In the genomic region with DNA sequence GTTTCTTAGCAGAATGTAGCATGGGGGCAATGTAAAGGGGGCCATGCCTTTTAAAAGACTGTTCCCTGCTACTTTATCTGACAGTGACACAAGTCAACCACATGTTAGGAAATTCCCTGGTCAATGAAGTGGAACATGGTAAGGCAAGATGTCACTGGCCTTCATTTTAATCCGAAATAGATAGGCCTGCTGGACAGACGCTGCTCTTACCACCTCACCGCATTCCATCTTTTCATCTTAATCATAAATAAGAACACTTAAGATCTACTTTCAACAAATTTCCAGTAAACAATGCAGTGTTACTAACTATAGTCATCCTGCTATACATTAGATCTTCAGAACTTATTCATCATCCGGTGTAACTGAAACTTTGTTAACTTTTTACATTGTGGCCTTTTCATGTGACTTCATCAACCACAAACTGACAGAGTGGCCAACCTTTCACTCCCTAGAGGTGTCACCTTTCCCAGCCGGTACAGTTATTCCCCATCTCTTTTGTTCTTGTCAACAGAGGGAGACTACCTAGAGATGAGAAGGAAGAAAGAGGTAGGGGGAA, we compare ENCODE assay signal across 1 cellular context.
TF ChIP-seq lines count a peak whose summit lies in the region.

No MANE protein-coding gene starts in this region.

TF ChIP-seq in HepG2, 621 proteins besides CTCF, POLR2A, EP300 and RAD21 (continued from another document):
- TF ChIP-seq, protein P1, sequence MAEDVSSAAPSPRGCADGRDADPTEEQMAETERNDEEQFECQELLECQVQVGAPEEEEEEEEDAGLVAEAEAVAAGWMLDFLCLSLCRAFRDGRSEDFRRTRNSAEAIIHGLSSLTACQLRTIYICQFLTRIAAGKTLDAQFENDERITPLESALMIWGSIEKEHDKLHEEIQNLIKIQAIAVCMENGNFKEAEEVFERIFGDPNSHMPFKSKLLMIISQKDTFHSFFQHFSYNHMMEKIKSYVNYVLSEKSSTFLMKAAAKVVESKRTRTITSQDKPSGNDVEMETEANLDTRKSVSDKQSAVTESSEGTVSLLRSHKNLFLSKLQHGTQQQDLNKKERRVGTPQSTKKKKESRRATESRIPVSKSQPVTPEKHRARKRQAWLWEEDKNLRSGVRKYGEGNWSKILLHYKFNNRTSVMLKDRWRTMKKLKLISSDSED (CRISPR knock-in tag; IDR thresholded peaks at IDR 0.05): no peak
- no peak for TF ChIP-seq ZNF589 (CRISPR knock-in tag; conservative IDR thresholded peaks at IDR 0.05)
- TF ChIP-seq, protein P2, sequence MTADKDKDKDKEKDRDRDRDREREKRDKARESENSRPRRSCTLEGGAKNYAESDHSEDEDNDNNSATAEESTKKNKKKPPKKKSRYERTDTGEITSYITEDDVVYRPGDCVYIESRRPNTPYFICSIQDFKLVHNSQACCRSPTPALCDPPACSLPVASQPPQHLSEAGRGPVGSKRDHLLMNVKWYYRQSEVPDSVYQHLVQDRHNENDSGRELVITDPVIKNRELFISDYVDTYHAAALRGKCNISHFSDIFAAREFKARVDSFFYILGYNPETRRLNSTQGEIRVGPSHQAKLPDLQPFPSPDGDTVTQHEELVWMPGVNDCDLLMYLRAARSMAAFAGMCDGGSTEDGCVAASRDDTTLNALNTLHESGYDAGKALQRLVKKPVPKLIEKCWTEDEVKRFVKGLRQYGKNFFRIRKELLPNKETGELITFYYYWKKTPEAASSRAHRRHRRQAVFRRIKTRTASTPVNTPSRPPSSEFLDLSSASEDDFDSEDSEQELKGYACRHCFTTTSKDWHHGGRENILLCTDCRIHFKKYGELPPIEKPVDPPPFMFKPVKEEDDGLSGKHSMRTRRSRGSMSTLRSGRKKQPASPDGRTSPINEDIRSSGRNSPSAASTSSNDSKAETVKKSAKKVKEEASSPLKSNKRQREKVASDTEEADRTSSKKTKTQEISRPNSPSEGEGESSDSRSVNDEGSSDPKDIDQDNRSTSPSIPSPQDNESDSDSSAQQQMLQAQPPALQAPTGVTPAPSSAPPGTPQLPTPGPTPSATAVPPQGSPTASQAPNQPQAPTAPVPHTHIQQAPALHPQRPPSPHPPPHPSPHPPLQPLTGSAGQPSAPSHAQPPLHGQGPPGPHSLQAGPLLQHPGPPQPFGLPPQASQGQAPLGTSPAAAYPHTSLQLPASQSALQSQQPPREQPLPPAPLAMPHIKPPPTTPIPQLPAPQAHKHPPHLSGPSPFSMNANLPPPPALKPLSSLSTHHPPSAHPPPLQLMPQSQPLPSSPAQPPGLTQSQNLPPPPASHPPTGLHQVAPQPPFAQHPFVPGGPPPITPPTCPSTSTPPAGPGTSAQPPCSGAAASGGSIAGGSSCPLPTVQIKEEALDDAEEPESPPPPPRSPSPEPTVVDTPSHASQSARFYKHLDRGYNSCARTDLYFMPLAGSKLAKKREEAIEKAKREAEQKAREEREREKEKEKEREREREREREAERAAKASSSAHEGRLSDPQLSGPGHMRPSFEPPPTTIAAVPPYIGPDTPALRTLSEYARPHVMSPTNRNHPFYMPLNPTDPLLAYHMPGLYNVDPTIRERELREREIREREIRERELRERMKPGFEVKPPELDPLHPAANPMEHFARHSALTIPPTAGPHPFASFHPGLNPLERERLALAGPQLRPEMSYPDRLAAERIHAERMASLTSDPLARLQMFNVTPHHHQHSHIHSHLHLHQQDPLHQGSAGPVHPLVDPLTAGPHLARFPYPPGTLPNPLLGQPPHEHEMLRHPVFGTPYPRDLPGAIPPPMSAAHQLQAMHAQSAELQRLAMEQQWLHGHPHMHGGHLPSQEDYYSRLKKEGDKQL (CRISPR knock-in tag; IDR thresholded peaks at IDR 0.05; ENCODE audit: low read depth): no peak
- TF ChIP-seq, protein P3, sequence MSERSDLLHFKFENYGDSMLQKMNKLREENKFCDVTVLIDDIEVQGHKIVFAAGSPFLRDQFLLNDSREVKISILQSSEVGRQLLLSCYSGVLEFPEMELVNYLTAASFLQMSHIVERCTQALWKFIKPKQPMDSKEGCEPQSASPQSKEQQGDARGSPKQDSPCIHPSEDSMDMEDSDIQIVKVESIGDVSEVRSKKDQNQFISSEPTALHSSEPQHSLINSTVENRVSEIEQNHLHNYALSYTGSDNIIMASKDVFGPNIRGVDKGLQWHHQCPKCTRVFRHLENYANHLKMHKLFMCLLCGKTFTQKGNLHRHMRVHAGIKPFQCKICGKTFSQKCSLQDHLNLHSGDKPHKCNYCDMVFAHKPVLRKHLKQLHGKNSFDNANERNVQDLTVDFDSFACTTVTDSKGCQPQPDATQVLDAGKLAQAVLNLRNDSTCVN (CRISPR knock-in tag; IDR thresholded peaks at IDR 0.05; ENCODE audit: borderline replicate concordance): no peak
- TF ChIP-seq MBNL3 (CRISPR knock-in tag; conservative IDR thresholded peaks at IDR 0.05): no peak
- TF ChIP-seq, protein P4, sequence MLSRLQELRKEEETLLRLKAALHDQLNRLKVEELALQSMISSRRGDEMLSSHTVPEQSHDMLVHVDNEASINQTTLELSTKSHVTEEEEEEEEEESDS (CRISPR knock-in tag; IDR thresholded peaks at IDR 0.05; ENCODE audit: borderline replicate concordance): no peak
TF ChIP-seq in HepG2: peak in this region for 0.
